In the genomic region with DNA sequence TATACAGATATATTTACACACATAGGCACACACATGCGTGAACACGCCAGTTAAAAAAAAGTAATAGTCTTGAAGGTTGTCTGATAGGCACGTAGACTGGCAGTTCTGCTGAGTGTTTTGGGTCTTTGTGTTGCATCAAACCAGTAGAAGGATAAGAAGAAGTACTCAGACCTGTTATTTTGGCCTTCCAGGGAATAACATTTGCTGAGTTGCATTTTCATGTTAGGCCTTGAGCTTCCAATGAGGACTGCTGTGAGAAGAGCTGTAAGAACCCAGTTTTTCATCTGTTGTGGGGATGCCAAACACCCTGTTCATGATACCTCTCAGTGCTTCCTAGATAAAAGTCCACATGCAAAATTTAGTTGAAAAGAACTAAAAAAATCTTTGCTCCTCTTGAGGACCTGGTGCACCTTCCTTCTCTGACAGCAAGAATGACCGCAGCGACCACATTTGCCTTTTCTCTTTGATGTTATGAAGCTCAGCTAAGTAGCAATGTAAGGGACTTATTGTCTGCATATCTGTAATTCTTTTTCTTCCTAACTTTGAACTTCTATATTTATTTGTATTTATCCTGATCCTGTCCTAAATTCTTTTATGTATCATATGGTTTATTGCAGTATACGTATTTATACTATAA, we compare ENCODE assay signal across 17 cellular contexts.
"Had no signal": no experiment of that assay in that cellular context is flagged by ENCODE, and none has a peak within 500 bp of the region (broad histone marks: within the 10 kb centered on the region; RNA-seq: fewer than 3 reads in every experiment).

No MANE protein-coding gene starts in this region.

- H3K36me3 ChIP-seq: cardiac muscle cell had no signal

- H3K4me3 ChIP-seq: cardiac muscle cell, hepatocyte, left lung, skin epidermis had no signal

- H3K27ac ChIP-seq: cardiac muscle cell, hepatocyte, left lung, skin epidermis had no signal

- DNase-seq: activated CD4-positive, alpha-beta T cell treated with anti-CD3 and anti-CD28 coated beads, Interleukin-2, amount 50 U/mL, for 1 hour; activated gamma-delta T cell; activated T-cell treated with anti-CD3 and anti-CD28 coated beads, Interleukin-2, amount 50 U/mL, for 48 hours; kidney; left lung; naive B cell; nucleus accumbens; posterior cingulate gyrus; stimulated activated CD4-positive, alpha-beta T cell treated with anti-CD3 and anti-CD28 coated beads, Interleukin-15, amount 100 ng/mL, for 24 hours; stimulated activated CD4-positive, alpha-beta T cell treated with anti-CD3 and anti-CD28 coated beads, Interleukin-4, amount 100 ng/mL, for 1 hour; stimulated activated naive B cell treated with anti-CD40 and anti-IgM and Interleukin-4, amounts not matched to agents 10 μg/mL and 1 μg/mL and 100 μg/mL, for 72 hours; substantia nigra; trophoblast cell had no signal

- H3K4me2 ChIP-seq: hepatocyte had no signal

- H3K27me3 Mint-ChIP-seq: naive B cell; stimulated activated naive B cell treated with anti-CD40 and anti-IgM and Interleukin-4, amounts not matched to agents 10 μg/mL and 1 μg/mL and 100 μg/mL, for 72 hours had no signal

- H2AFZ ChIP-seq: hepatocyte had no signal

- H3K27ac Mint-ChIP-seq: stimulated activated naive B cell treated with anti-CD40 and anti-IgM and Interleukin-4, amounts not matched to agents 10 μg/mL and 1 μg/mL and 100 μg/mL, for 72 hours; T-helper 1 cell treated with Interleukin-12 subunit alpha and Interleukin-12 subunit beta and Interleukin-4 antibody, amounts not matched to agents 30 μg/mL and 1 μg/mL, for 36 hours had no signal

- H3K9me3 ChIP-seq: left lung had no signal

- H3K36me3 Mint-ChIP-seq: naive B cell had no signal

- ATAC-seq: left lung; stimulated activated naive B cell treated with anti-CD40 and anti-IgM and Interleukin-4, amounts not matched to agents 10 μg/mL and 1 μg/mL and 100 μg/mL, for 72 hours had no signal

- H3K27me3 ChIP-seq: cardiac muscle cell, hepatocyte, left lung had no signal

- H3K4me3 Mint-ChIP-seq: naive B cell; stimulated activated naive B cell treated with anti-CD40 and anti-IgM and Interleukin-4, amounts not matched to agents 10 μg/mL and 1 μg/mL and 100 μg/mL, for 72 hours; T-helper 1 cell treated with Interleukin-12 subunit alpha and Interleukin-12 subunit beta and Interleukin-4 antibody, amounts not matched to agents 30 μg/mL and 1 μg/mL, for 36 hours had no signal

- H3K9me3 Mint-ChIP-seq: naive B cell; stimulated activated naive B cell treated with anti-CD40 and anti-IgM and Interleukin-4, amounts not matched to agents 10 μg/mL and 1 μg/mL and 100 μg/mL, for 72 hours; T-helper 1 cell treated with Interleukin-12 subunit alpha and Interleukin-12 subunit beta and Interleukin-4 antibody, amounts not matched to agents 30 μg/mL and 1 μg/mL, for 36 hours had no signal
